ENCODE assay signal across 8 cellular contexts in the genomic region with DNA sequence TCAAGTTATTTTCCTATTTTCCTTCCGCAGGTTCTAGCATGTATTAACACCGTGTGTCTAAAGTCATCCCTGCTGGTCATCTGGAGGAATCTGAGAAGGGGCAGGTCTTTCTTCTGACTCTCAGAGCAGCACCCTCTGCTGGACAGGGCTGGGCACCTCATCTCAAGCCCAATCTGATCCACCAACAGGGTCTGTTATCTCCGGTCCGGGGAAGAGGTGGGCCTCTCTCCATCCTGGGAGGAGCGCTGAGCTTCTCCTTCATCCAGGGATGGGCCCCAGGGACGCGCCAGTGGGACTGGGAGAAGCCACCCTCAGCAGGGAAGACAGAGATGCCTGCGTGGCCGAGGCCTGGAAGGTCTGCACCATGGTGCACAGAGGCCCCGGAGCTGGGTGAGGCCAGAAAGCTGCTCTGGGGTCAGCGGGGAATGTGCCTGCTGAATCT. TPM values are rescaled to one million over a fixed set of nuclear protein-coding genes. Genes with fewer than 3 reads are reported as not detected.
A peak's percentile ranks its signal among the peaks of the same experiment; 100 is the strongest.
DNase-seq lines count a peak whose midpoint lies in the region; ATAC-seq and TF ChIP-seq lines count a peak whose summit lies in the region.

No MANE protein-coding gene starts in this region.

- H3K9me3 Mint-ChIP-seq in progenitor cell of endocrine pancreas (ENCODE audit: low read depth) = no peaks in the 10 kb centered on the region

- TF ChIP-seq CTCF in progenitor cell of endocrine pancreas (IDR thresholded peaks at IDR 0.05; ENCODE audit: unreplicated experiment) = peak; percentile 87

- H3K4me1 Mint-ChIP-seq in progenitor cell of endocrine pancreas (ENCODE audit: low read depth) = peaks cover 17% of the 10 kb centered on the region

- peak overlapping the region; percentile 4 for H3K27ac Mint-ChIP-seq in progenitor cell of endocrine pancreas

- H3K27me3 Mint-ChIP-seq in progenitor cell of endocrine pancreas = no peaks in the 10 kb centered on the region

- DNase-seq in SIG-M5 treated with dmso at 0.1 percent for 504 hours (lab: John Stamatoyannopoulos, UW; ENCODE audit: unreplicated experiment) = peak; percentile 20
- DNase-seq in SIG-M5 (lab: John Stamatoyannopoulos, UW) = no peak
- peak; percentile 83 for DNase-seq in OCI-M1 (lab: John Stamatoyannopoulos, UW)
- peak; percentile 45 for DNase-seq in activated naive CD4-positive, alpha-beta T cell treated with Interleukin-2 at 50 U/mL for 16 hours
- DNase-seq in glomerular visceral epithelial cell (ENCODE audit: extremely low spot score) = peak; percentile 11
- peak; percentile 60 for DNase-seq in progenitor cell of endocrine pancreas (ENCODE audit: low spot score, unreplicated experiment)

- no peak for ATAC-seq in GM18517 (IDR thresholded peaks at IDR 0.05; ENCODE audit: unreplicated experiment)
- ATAC-seq in HG03039 (IDR thresholded peaks at IDR 0.05; ENCODE audit: unreplicated experiment) = no peak

- H3K4me3 Mint-ChIP-seq in progenitor cell of endocrine pancreas (ENCODE audit: low read depth) = no peak overlapping the region

- no peaks in the 10 kb centered on the region for H3K36me3 Mint-ChIP-seq in progenitor cell of endocrine pancreas (ENCODE audit: insufficient read depth)

RNA-seq across cellular contexts. Expression of a gene that starts 26.0 kb away (rescaled TPM):
- 29.0 and 29.9 TPM in 2 replicates for total RNA-seq in progenitor cell of endocrine pancreas

RNA-seq across cellular contexts. Expression of a gene that starts 44.4 kb away (rescaled TPM):
- 16.0 and 16.6 TPM in 2 replicates for total RNA-seq in progenitor cell of endocrine pancreas
